In genomic region chr20:32132911-32133549, GRCh38 we compare ENCODE assay signal across 14 cellular contexts.
DNase-seq lines count a peak whose midpoint lies in the region; ATAC-seq and TF ChIP-seq lines count a peak whose summit lies in the region.
"Had no signal": no experiment of that assay in that cellular context is flagged by ENCODE, and none has a peak within 500 bp of the region (broad histone marks: within the 10 kb centered on the region; RNA-seq: fewer than 3 reads in every experiment).

No MANE protein-coding gene starts in this region.

- TF ChIP-seq CTCF in GM12864 (IDR thresholded peaks at IDR 0.05; ENCODE audit: low read depth, low read length, missing control alignments): no peak

- ATAC-seq in HG02642 (IDR thresholded peaks at IDR 0.05; ENCODE audit: poor library complexity, unreplicated experiment) (peak; percentile 92), HG03432 (IDR thresholded peaks at IDR 0.05; ENCODE audit: unreplicated experiment) (peak; percentile 83)
- ATAC-seq: activated naive CD8-positive, alpha-beta T cell treated with anti-CD3 and anti-CD28 coated beads, Interleukin-2, amount 50 U/mL, for 24 hours; right cardiac atrium; SK-N-SH treated with all-trans-retinoic acid at 6 μM for 48 hours had no signal

- H3K4me3 ChIP-seq in GM12864 (ENCODE audit: low read depth, low read length): peak overlapping the region; percentile 8; the same call in 1 of the 2 replicates
- H3K4me3 ChIP-seq: colonic mucosa had no signal

- DNase-seq in GM12864 (ENCODE audit: low read depth) (peak; percentile 55), GM19240 (ENCODE audit: insufficient read length, low spot score) (peak; percentile 41), NCI-H187 treated with DMSO at 0.1 percent for 48 hours (lab: John Stamatoyannopoulos, UW) (no peak), NCI-H1436 treated with DMSO at 0.1 percent for 48 hours (lab: John Stamatoyannopoulos, UW) (no peak), NCI-H2107 (lab: John Stamatoyannopoulos, UW) (no peak), activated gamma-delta T cell treated with Interleukin-2 at 50 U/mL for 16 hours (no peak)
- DNase-seq: activated naive CD8-positive, alpha-beta T cell treated with anti-CD3 and anti-CD28 coated beads, Interleukin-2, amount 50 U/mL, for 24 hours; colonic mucosa; kidney; NCI-H1417; right cardiac atrium had no signal

Comparison
In these comparisons a context has a peak if more than half of its experiments do, and no peak if none do; other contexts are left out.
1. DNase-seq: peak in GM12864 (single experiment) and GM19240 (single experiment); none in NCI-H187 treated with DMSO at 0.1 percent for 48 hours (single experiment), NCI-H1436 treated with DMSO at 0.1 percent for 48 hours (single experiment), NCI-H2107 (single experiment) and activated gamma-delta T cell treated with Interleukin-2 at 50 U/mL for 16 hours (single experiment).